Comparison of ENCODE assay signal across 32 cellular contexts in the genomic region with DNA sequence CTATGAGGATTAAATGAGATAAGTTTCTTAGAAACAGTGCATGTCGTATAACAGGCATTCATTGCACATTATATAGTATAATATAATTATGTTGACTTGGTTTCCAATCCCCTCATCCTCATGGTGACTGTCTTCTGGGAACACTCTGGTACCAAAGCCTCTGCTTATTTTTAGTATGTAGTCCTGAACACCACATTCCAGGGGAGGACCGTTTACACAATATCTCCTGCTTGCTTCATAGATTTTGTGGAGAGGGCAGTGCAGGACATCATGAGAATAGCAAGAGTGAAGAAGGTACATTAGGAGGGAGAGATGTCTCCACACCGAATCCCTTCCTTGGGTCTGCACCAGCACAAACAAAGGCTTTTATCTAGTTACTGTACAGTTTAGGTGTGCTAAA. TPM values are rescaled to one million over a fixed set of nuclear protein-coding genes. Genes with fewer than 3 reads are reported as not detected.
"Had no signal": no experiment of that assay in that cellular context is flagged by ENCODE, and none has a peak within 500 bp of the region (broad histone marks: within the 10 kb centered on the region; RNA-seq: fewer than 3 reads in every experiment).

No MANE protein-coding gene starts in this region.

- H3K36me3 ChIP-seq: ascending aorta, Peyer's patch had no signal

- H3K4me3 ChIP-seq: ascending aorta, body of pancreas, Peyer's patch had no signal

- H3K27me3 ChIP-seq: ascending aorta, body of pancreas, Peyer's patch had no signal

- FAIRE-seq: bronchial epithelial cell had no signal

- H3K27ac ChIP-seq: ascending aorta, body of pancreas, Peyer's patch, RWPE1 had no signal

- ATAC-seq: activated CD8-positive, alpha-beta T cell treated with anti-CD3 and anti-CD28 coated beads, Interleukin-2, amount 10 ng/mL, durations not matched to agents 7 days and 5 days; body of pancreas; T-helper 17 cell; WTC11 had no signal

- H3K9me3 ChIP-seq: ascending aorta, body of pancreas, Peyer's patch had no signal

- H3K4me1 ChIP-seq: ascending aorta, Peyer's patch had no signal

- DNase-seq: activated CD4-positive, alpha-beta T cell treated with anti-CD3 and anti-CD28 coated beads for 48 hours; activated CD4-positive, alpha-beta T cell treated with anti-CD3 and anti-CD28 coated beads, Interleukin-2, amount 50 U/mL, for 4 hours; activated CD4-positive, CD25-positive, alpha-beta regulatory T cell treated with anti-CD3 and anti-CD28 coated beads, Interleukin-2, amount 50 U/mL, for 72 hours; activated CD8-positive, alpha-beta memory T cell treated with anti-CD3 and anti-CD28 coated beads, Interleukin-2, amount 50 U/mL, for 48 hours; activated CD8-positive, alpha-beta T cell treated with anti-CD3 and anti-CD28 coated beads, Interleukin-2, amount 10 ng/mL, durations not matched to agents 7 days and 5 days; activated naive CD4-positive, alpha-beta T cell treated with anti-CD3 and anti-CD28 coated beads, Interleukin-2, amount 50 U/mL, for 16 hours; activated naive CD8-positive, alpha-beta T cell treated with anti-CD3 and anti-CD28 coated beads, Interleukin-2, amount 10 ng/mL, durations not matched to agents 7 days and 5 days; activated T-cell treated with anti-CD3 and anti-CD28 coated beads, Interleukin-2, amount 50 U/mL, for 1 hour; amniotic stem cell; body of pancreas; KG1; NCI-H1092; NCI-H1417; NCI-H1694 treated with DMSO at 0.1 percent for 48 hours; NCI-H2029 treated with DMSO at 0.1 percent for 48 hours; NCI-H345; NCI-H510A; NCI-H526 treated with DMSO at 0.1 percent for 48 hours; NK-92 treated with Interleukin-12 subunit alpha and Interleukin-12 subunit beta, amount 100 ng/mL, for 24 hours; OCI-M1; Peyer's patch; SHP77 treated with DMSO at 0.1 percent for 48 hours; T-helper 17 cell; T-helper 9 cell had no signal

RNA-seq across cellular contexts. Expression of a gene that starts 20.5 kb away (rescaled TPM):
- total RNA-seq: activated CD8-positive, alpha-beta T cell treated with anti-CD3 and anti-CD28 coated beads, Interleukin-2, amount 10 ng/mL, durations not matched to agents 7 days and 5 days; activated naive CD8-positive, alpha-beta T cell treated with anti-CD3 and anti-CD28 coated beads, Interleukin-2, amount 10 ng/mL, durations not matched to agents 7 days and 5 days; ascending aorta; body of pancreas; bronchial epithelial cell; LHCN-M2; M059J; Peyer's patch; SK-MEL-5; T-helper 17 cell had no signal
- polyA plus RNA-seq: IgD-negative memory B cell had no signal

RNA-seq across cellular contexts. Expression of a gene that starts 21.5 kb away (rescaled TPM):
- total RNA-seq: activated CD8-positive, alpha-beta T cell treated with anti-CD3 and anti-CD28 coated beads, Interleukin-2, amount 10 ng/mL, durations not matched to agents 7 days and 5 days; activated naive CD8-positive, alpha-beta T cell treated with anti-CD3 and anti-CD28 coated beads, Interleukin-2, amount 10 ng/mL, durations not matched to agents 7 days and 5 days; bronchial epithelial cell; M059J; SK-MEL-5; T-helper 17 cell had no signal
- polyA plus RNA-seq: IgD-negative memory B cell had no signal

RNA-seq across cellular contexts. Expression of a gene that starts 21.6 kb away (rescaled TPM):
- total RNA-seq: activated CD8-positive, alpha-beta T cell treated with anti-CD3 and anti-CD28 coated beads, Interleukin-2, amount 10 ng/mL, durations not matched to agents 7 days and 5 days; M059J; SK-MEL-5 had no signal
